Comparison of ENCODE assay signal across 27 cellular contexts in genomic region chr2:19360266-19360665, GRCh38. TPM values are rescaled to one million over a fixed set of nuclear protein-coding genes. Genes with fewer than 3 reads are reported as not detected.
A peak's percentile ranks its signal among the peaks of the same experiment; 100 is the strongest.
DNase-seq lines count a peak whose midpoint lies in the region; ATAC-seq and TF ChIP-seq lines count a peak whose summit lies in the region.
"Had no signal": no experiment of that assay in that cellular context is flagged by ENCODE, and none has a peak within 500 bp of the region (broad histone marks: within the 10 kb centered on the region; RNA-seq: fewer than 3 reads in every experiment).

No MANE protein-coding gene starts in this region.

- H3K4me3 ChIP-seq in gastroesophageal sphincter, result no peak overlapping the region
- H3K4me3 ChIP-seq: BLaER1, cardiac muscle cell had no signal

- H3K9me3 Mint-ChIP-seq in CD4-positive, alpha-beta T cell, result no peaks in the 10 kb centered on the region
- H3K9me3 Mint-ChIP-seq in IgD-negative memory B cell (peaks cover 0 to 8% (median 0%) of the 10 kb centered on the region in 3 donors), osteocyte (ENCODE audit: unreplicated experiment) (no peaks in the 10 kb centered on the region)
- H3K9me3 Mint-ChIP-seq: activated CD4-positive, alpha-beta memory T cell treated with anti-CD3 and anti-CD28 coated beads, Interleukin-2, amount 10 ng/mL, durations not matched to agents 7 days and 5 days; effector memory CD8-positive, alpha-beta T cell; memory B cell had no signal

- WGBS in gastroesophageal sphincter (ENCODE audit: low coverage in 1 of 2), 2 donors, result 60 to 92% methylated on average over 1 to 2 of the region's 2 CpGs

- intact Hi-C loops in CD4-positive, alpha-beta T cell (cut with DNase I, micrococcal nuclease), result loop anchor here (5.0 to 10.0 kb wide), 4 partner anchors 115 to 838 kb away; no protein-coding TSS in a partner anchor
- intact Hi-C loops in left cardiac atrium (cut with DNase I), result loop anchor here (1.0 to 10.0 kb wide), 7 partner anchors 272 to 925 kb away; no protein-coding TSS in a partner anchor
- intact Hi-C loops in Right ventricle myocardium inferior (cut with DNase I), result loop anchor here (5.0 kb wide), 3 partner anchors 307 to 478 kb away; no protein-coding TSS in a partner anchor

- TF ChIP-seq POLR2A in gastroesophageal sphincter (IDR thresholded peaks at IDR 0.05), result no peak

- no peak overlapping the region for H3K27ac Mint-ChIP-seq in CD4-positive, alpha-beta T cell
- H3K27ac Mint-ChIP-seq in IgD-negative memory B cell (peak overlapping the region in 2 of 3 donors; percentile 40 to 57), osteocyte (ENCODE audit: unreplicated experiment) (no peak overlapping the region)
- H3K27ac Mint-ChIP-seq: activated CD4-positive, alpha-beta memory T cell treated with anti-CD3 and anti-CD28 coated beads, Interleukin-2, amount 10 ng/mL, durations not matched to agents 7 days and 5 days; memory B cell had no signal

- H3K27me3 ChIP-seq in CD4-positive, alpha-beta T cell (ENCODE audit: control insufficient read depth, insufficient read depth, low read length), result peaks cover 62% of the 10 kb centered on the region
- peaks cover 30% of the 10 kb centered on the region for H3K27me3 ChIP-seq in gastroesophageal sphincter

- POLR2A ChIA-PET in CD4-positive, alpha-beta T cell (lab: Charles Lee), result interaction anchor here (0.6 to 5.6 kb wide), 3 partner anchors 11 to 800 kb away, joined by 4 to 69 read pairs (median 5); partner anchors contain the start of gene RDH14

- peaks cover 89% of the 10 kb centered on the region for H3K27me3 Mint-ChIP-seq in CD4-positive, alpha-beta T cell
- H3K27me3 Mint-ChIP-seq in IgD-negative memory B cell (peaks cover 70% of the 10 kb centered on the region), osteocyte (ENCODE audit: unreplicated experiment) (peaks cover 31% of the 10 kb centered on the region)

- no peaks in the 10 kb centered on the region for H3K36me3 ChIP-seq in gastroesophageal sphincter
- H3K36me3 ChIP-seq: BLaER1, cardiac muscle cell, spleen had no signal

- no peak for TF ChIP-seq CTCF in CD4-positive, alpha-beta T cell (IDR thresholded peaks at IDR 0.05)
- no peak for TF ChIP-seq CTCF in gastroesophageal sphincter (IDR thresholded peaks at IDR 0.05)
- TF ChIP-seq CTCF in osteocyte (IDR thresholded peaks at IDR 0.05), result no peak

- H3K36me3 Mint-ChIP-seq in CD4-positive, alpha-beta T cell (ENCODE audit: low read depth), result peaks cover 10% of the 10 kb centered on the region
- H3K36me3 Mint-ChIP-seq in IgD-negative memory B cell (no peaks in the 10 kb centered on the region), osteocyte (ENCODE audit: unreplicated experiment) (peaks cover 3% of the 10 kb centered on the region)
- H3K36me3 Mint-ChIP-seq: memory B cell had no signal

- peaks cover 0 to 73% (median 13%) of the 10 kb centered on the region in 3 donors for H3K4me1 ChIP-seq in gastroesophageal sphincter
- H3K4me1 ChIP-seq: BLaER1, foreskin keratinocyte had no signal

- peak overlapping the region; percentile 91 for H3K4me3 Mint-ChIP-seq in CD4-positive, alpha-beta T cell
- H3K4me3 Mint-ChIP-seq in IgD-negative memory B cell (peak overlapping the region in 3 of 4 donors; percentile 8 to 88 (median 62)), osteocyte (ENCODE audit: unreplicated experiment) (no peak overlapping the region)
- H3K4me3 Mint-ChIP-seq: activated CD4-positive, alpha-beta memory T cell treated with anti-CD3 and anti-CD28 coated beads, Interleukin-2, amount 10 ng/mL, durations not matched to agents 7 days and 5 days had no signal

- no peak overlapping the region for H3K27ac ChIP-seq in CD4-positive, alpha-beta T cell (ENCODE audit: low read depth, low read length)
- H3K27ac ChIP-seq in gastroesophageal sphincter, result peak overlapping the region; percentile 89 to 97 (median 92)
- H3K27ac ChIP-seq: BLaER1, cardiac muscle cell, foreskin keratinocyte, GM23248, spleen had no signal

- no peak for TF ChIP-seq EP300 in gastroesophageal sphincter (IDR thresholded peaks at IDR 0.05)

- CTCF ChIA-PET in CD4-positive, alpha-beta T cell (lab: Charles Lee), result interaction anchor here (0.9 kb wide), 1 partner anchor 10 kb away, joined by 3 read pairs; no protein-coding TSS in a partner anchor

- H3K9me3 ChIP-seq in CD4-positive, alpha-beta T cell (ENCODE audit: control insufficient read depth, low read length), result no peaks in the 10 kb centered on the region
- no peaks in the 10 kb centered on the region for H3K9me3 ChIP-seq in gastroesophageal sphincter
- H3K9me3 ChIP-seq: spleen had no signal

- H3K4me1 Mint-ChIP-seq in CD4-positive, alpha-beta T cell (ENCODE audit: low read depth), result peaks cover 69% of the 10 kb centered on the region
- peaks cover 20 to 42% (median 27%) of the 10 kb centered on the region in 3 donors for H3K4me1 Mint-ChIP-seq in IgD-negative memory B cell
- H3K4me1 Mint-ChIP-seq in osteocyte (ENCODE audit: unreplicated experiment), result peaks cover 38% of the 10 kb centered on the region

- no peak for ATAC-seq in CD4-positive, alpha-beta T cell (ENCODE audit: poor library complexity)
- ATAC-seq in gastroesophageal sphincter (no peak), left cardiac atrium (no peak), Right ventricle myocardium inferior (no peak)
- ATAC-seq: activated CD4-positive, CD25-positive, alpha-beta regulatory T cell treated with anti-CD3 and anti-CD28 coated beads, Interleukin-2, amount 50 U/mL, for 24 hours; effector memory CD8-positive, alpha-beta T cell; esophagus mucosa; foreskin keratinocyte had no signal

- no peak for DNase-seq in CD4-positive, alpha-beta T cell
- DNase-seq in osteocyte (ENCODE audit: extremely low spot score, unreplicated experiment), result peak; percentile 27
- DNase-seq in mesenteric fat pad (ENCODE audit: low spot score), result no peak
- DNase-seq in GM03348 (ENCODE audit: low spot score), result no peak
- no peak for DNase-seq in left cardiac atrium
- no peak for DNase-seq in Right ventricle myocardium inferior (ENCODE audit: missing footprints)
- DNase-seq: activated CD4-positive, alpha-beta memory T cell treated with anti-CD3 and anti-CD28 coated beads, Interleukin-2, amount 10 ng/mL, durations not matched to agents 7 days and 5 days; activated T-cell treated with anti-CD3 and anti-CD28 coated beads for 4 hours; amygdala; effector memory CD8-positive, alpha-beta T cell; foreskin keratinocyte; GM23248; Kasumi-1; NCI-H146; NCI-H2107; NCI-H446; RPMI8226; spleen had no signal

RNA-seq across cellular contexts. Expression of gene OSR1, which starts 1.8 kb away (rescaled TPM):
- total RNA-seq in CD4-positive, alpha-beta T cell, result not detected
- polyA plus RNA-seq in IgD-negative memory B cell, result not detected
- total RNA-seq in gastroesophageal sphincter (10 to 100 TPM; 30.7 to 75.0 (median 50.7) TPM), osteocyte (5.8 and 6.1 TPM in 2 replicates), mesenteric fat pad (41.6 TPM), left cardiac atrium (10 to 100 TPM; 59.7 to 67.9 TPM), Right ventricle myocardium inferior (6.3 TPM)
- total RNA-seq: activated CD4-positive, alpha-beta memory T cell treated with anti-CD3 and anti-CD28 coated beads, Interleukin-2, amount 10 ng/mL, durations not matched to agents 7 days and 5 days; SK-MEL-5; T-helper 1 cell treated with Interleukin-12 subunit alpha and Interleukin-12 subunit beta and Interleukin-4 antibody, amounts not matched to agents 30 ng/mL and 1 ng/mL, for 36 hours had no signal

Comparison
In these comparisons a context has a peak if more than half of its experiments do, and no peak if none do; other contexts are left out.
1. H3K27ac Mint-ChIP-seq: peak in IgD-negative memory B cell (2 of 3); none in CD4-positive, alpha-beta T cell (single experiment) and osteocyte (single experiment).